11 cellular contexts compared by ENCODE assay signal in the genomic region with DNA sequence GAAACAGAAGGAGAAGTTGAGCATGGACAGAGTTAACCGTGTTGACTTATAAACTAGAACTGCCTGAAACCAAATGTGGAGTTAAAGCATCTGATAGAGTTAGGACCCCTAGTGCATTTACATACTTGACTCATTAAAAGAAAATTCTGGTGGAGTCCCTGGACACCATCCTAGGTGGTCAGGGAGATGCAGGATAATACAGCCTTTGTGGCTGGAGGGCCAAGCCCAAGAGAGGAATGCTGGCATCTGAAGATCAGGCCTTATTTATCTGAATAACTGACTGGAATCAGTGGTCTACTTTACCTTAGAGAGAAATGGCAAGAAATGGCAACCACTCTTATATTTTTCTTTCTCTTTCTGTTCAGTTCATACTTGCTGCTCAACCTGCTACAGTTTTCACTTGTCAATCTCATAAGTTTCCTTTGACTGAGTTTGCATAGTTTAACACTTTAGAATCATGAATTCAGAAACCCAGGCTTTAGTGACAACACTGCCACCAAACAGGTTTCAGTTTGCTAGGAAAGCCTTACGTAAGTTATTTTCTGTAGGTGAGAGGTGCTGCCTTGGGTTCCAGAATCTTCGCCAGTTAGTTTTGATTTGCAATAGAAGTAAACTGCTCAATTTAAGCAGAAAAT. TPM values are rescaled to one million over a fixed set of nuclear protein-coding genes. Genes with fewer than 3 reads are reported as not detected.
DNase-seq lines count a peak whose midpoint lies in the region; ATAC-seq and TF ChIP-seq lines count a peak whose summit lies in the region.
"Had no signal": no experiment of that assay in that cellular context is flagged by ENCODE, and none has a peak within 500 bp of the region (broad histone marks: within the 10 kb centered on the region; RNA-seq: fewer than 3 reads in every experiment).

No MANE protein-coding gene starts in this region.

- peak; percentile 22 to 87 for ATAC-seq in activated naive CD4-positive, alpha-beta T cell treated with anti-CD3 and anti-CD28 coated beads, Interleukin-2, amount 50 U/mL, for 72 hours
- ATAC-seq in GM21723 (IDR thresholded peaks at IDR 0.05; ENCODE audit: unreplicated experiment) (peak; percentile 79), HG03565 (IDR thresholded peaks at IDR 0.05; ENCODE audit: unreplicated experiment) (peak; percentile 76), psoas muscle (no peak), GM19328 (IDR thresholded peaks at IDR 0.05; ENCODE audit: unreplicated experiment) (no peak)
- ATAC-seq: left colon had no signal

- peak overlapping the region in 1 of 2 donors; percentile 31 for H3K27ac Mint-ChIP-seq in activated naive CD4-positive, alpha-beta T cell treated with anti-CD3 and anti-CD28 coated beads, Interleukin-2, amount 50 U/mL, for 72 hours
- H3K27ac Mint-ChIP-seq in immature natural killer cell = no peak overlapping the region

- no peak for DNase-seq in activated naive CD4-positive, alpha-beta T cell treated with anti-CD3 and anti-CD28 coated beads, Interleukin-2, amount 50 U/mL, for 72 hours (ENCODE audit: low spot score in 2 of 2)
- no peak for DNase-seq in activated naive CD4-positive, alpha-beta T cell (lab: John Stamatoyannopoulos, UW)
- DNase-seq in psoas muscle (no peak), dermis blood vessel endothelial cell (no peak), immature natural killer cell (no peak)
- DNase-seq: activated T-cell treated with anti-CD3 and anti-CD28 coated beads, Interleukin-2, amount 50 U/mL, for 1 hour; effector CD8-positive, alpha-beta T cell; left colon had no signal

- no peak for TF ChIP-seq CTCF in psoas muscle (IDR thresholded peaks at IDR 0.05)

- H3K4me1 Mint-ChIP-seq in immature natural killer cell = peaks cover 2 to 9% of the 10 kb centered on the region in 2 donors

- no peak overlapping the region for H3K4me3 Mint-ChIP-seq in immature natural killer cell

- peak overlapping the region; percentile 99 for H3K27ac ChIP-seq in psoas muscle

- peaks cover 0 to 1% (median 0%) of the 10 kb centered on the region in 3 donors for H3K27me3 Mint-ChIP-seq in immature natural killer cell (ENCODE audit: low read depth in 3 of 3)

- intact Hi-C loops in psoas muscle (cut with DNase I) = no loop called here

- peak overlapping the region; percentile 17 for H3K4me3 ChIP-seq in psoas muscle

- H3K36me3 Mint-ChIP-seq in activated naive CD4-positive, alpha-beta T cell treated with anti-CD3 and anti-CD28 coated beads, Interleukin-2, amount 50 U/mL, for 72 hours = no peaks in the 10 kb centered on the region
- H3K36me3 Mint-ChIP-seq in immature natural killer cell = no peaks in the 10 kb centered on the region

- peaks cover 76% of the 10 kb centered on the region for H3K4me1 ChIP-seq in psoas muscle

- no peaks in the 10 kb centered on the region for H3K27me3 ChIP-seq in psoas muscle (ENCODE audit: insufficient read depth in 3 of 3, low read length in 2 of 3)

- no peaks in the 10 kb centered on the region for H3K9me3 ChIP-seq in psoas muscle

- peaks cover 0 to 6% of the 10 kb centered on the region in 2 donors for H3K9me3 Mint-ChIP-seq in activated naive CD4-positive, alpha-beta T cell treated with anti-CD3 and anti-CD28 coated beads, Interleukin-2, amount 50 U/mL, for 72 hours
- no peaks in the 10 kb centered on the region for H3K9me3 Mint-ChIP-seq in immature natural killer cell

- H3K36me3 ChIP-seq in psoas muscle (ENCODE audit: insufficient read depth in 1 of 2, low read depth in 1 of 2) = no peaks in the 10 kb centered on the region

- 76 to 90% (median 85%) methylated on average over 3 of the region's 3 CpGs for WGBS in psoas muscle, 3 donors

RNA-seq across cellular contexts. Expression of a gene that starts 10.2 kb away (rescaled TPM):
- total RNA-seq in activated naive CD4-positive, alpha-beta T cell treated with anti-CD3 and anti-CD28 coated beads, Interleukin-2, amount 50 U/mL, for 72 hours = under 1 TPM; 0.30 to 0.39 TPM
- total RNA-seq in psoas muscle = 1,000 to 10,000 TPM; 1,174 to 1,472 (median 1,378) TPM
- 1,000 to 10,000 TPM in 1 of 3 donors, 100 to 1,000 TPM in 2; 290 to 1,216 (median 790) TPM for polyA plus RNA-seq in psoas muscle
- total RNA-seq in dermis blood vessel endothelial cell = 0.05 and 0.17 TPM in 2 replicates
- not detected for polyA plus RNA-seq in immature natural killer cell

Comparison
In these comparisons a context has a peak if more than half of its experiments do, and no peak if none do; other contexts are left out.
1. ATAC-seq: peak in activated naive CD4-positive, alpha-beta T cell treated with anti-CD3 and anti-CD28 coated beads, Interleukin-2, amount 50 U/mL, for 72 hours (2 of 2), GM21723 (single experiment) and HG03565 (single experiment); none in psoas muscle (0 of 4) and GM19328 (single experiment).
2. RNA of a gene that starts 10.2 kb away (total RNA-seq): 1,174 to 1,472 TPM in psoas muscle; 0.30 to 0.39 TPM in activated naive CD4-positive, alpha-beta T cell treated with anti-CD3 and anti-CD28 coated beads, Interleukin-2, amount 50 U/mL, for 72 hours and 0.05 to 0.17 TPM in dermis blood vessel endothelial cell; every median in the first group is over 100 times any median in the second.